8 cellular contexts compared by ENCODE assay signal in genomic region chr1:223244366-223245103, GRCh38.
DNase-seq lines count a peak whose midpoint lies in the region; ATAC-seq and TF ChIP-seq lines count a peak whose summit lies in the region.

No MANE protein-coding gene starts in this region.

- peak; percentile 15 for DNase-seq in stimulated activated CD4-positive, alpha-beta T cell treated with anti-CD3 and anti-CD28 coated beads, Interleukin-4, amount 100 ng/mL, for 1 hour
- no peak for DNase-seq in stimulated activated CD4-positive, alpha-beta T cell treated with anti-CD3 and anti-CD28 coated beads, Interleukin-2, amount 100 ng/mL, for 24 hours
- peak; percentile 32 for DNase-seq in choroid plexus epithelial cell (ENCODE audit: low read depth)
- no peak for DNase-seq in H4 (ENCODE audit: low spot score)
- no peak for DNase-seq in amygdala (lab: John Stamatoyannopoulos, UW)
- DNase-seq in activated gamma-delta T cell (lab: John Stamatoyannopoulos, UW), result no peak

- no peak overlapping the region for H3K4me3 ChIP-seq in choroid plexus epithelial cell (ENCODE audit: low read depth, low read length)

- ATAC-seq in HG03565 (IDR thresholded peaks at IDR 0.05; ENCODE audit: unreplicated experiment) (peak; percentile 62), GM21423 (IDR thresholded peaks at IDR 0.05; ENCODE audit: unreplicated experiment) (no peak)

- peak; percentile 36 for TF ChIP-seq CTCF in choroid plexus epithelial cell (conservative IDR thresholded peaks at IDR 0.05; ENCODE audit: low read depth, low read length)

Comparison
In these comparisons a context has a peak if more than half of its experiments do, and no peak if none do; other contexts are left out.
1. DNase-seq: peak in stimulated activated CD4-positive, alpha-beta T cell treated with anti-CD3 and anti-CD28 coated beads, Interleukin-4, amount 100 ng/mL, for 1 hour (single experiment) and choroid plexus epithelial cell (single experiment); none in stimulated activated CD4-positive, alpha-beta T cell treated with anti-CD3 and anti-CD28 coated beads, Interleukin-2, amount 100 ng/mL, for 24 hours (0 of 2), H4 (single experiment), amygdala (0 of 56) and activated gamma-delta T cell (single experiment).